In genomic region chr11:65014146-65014960, GRCh38 we compare ENCODE assay signal across 8 cellular contexts. TPM values are rescaled to one million over a fixed set of nuclear protein-coding genes. Genes with fewer than 3 reads are reported as not detected.
DNase-seq lines count a peak whose midpoint lies in the region; ATAC-seq, FAIRE-seq and TF ChIP-seq lines count a peak whose summit lies in the region.

ARL2 (plus strand) TSS chr11:65014160; CDS start chr11:65014208, 48 bp downstream.

- H3K27me3 Mint-ChIP-seq in activated T-helper 1 cell treated with anti-CD3 and anti-CD28 coated beads, Interleukin-12 subunit alpha, Interleukin-12 subunit beta, Interleukin-2, Interleukin-4 antibody, amounts not matched to agents 30 ng/mL and 10 ng/mL and 1 ng/mL, durations not matched to agents 14 hours and 24 hours and 36 hours (ENCODE audit: insufficient read depth) = peaks cover 2% of the 10 kb centered on the region

- H2AFZ ChIP-seq in parathyroid adenoma = peak within 1 kb of the TSS; percentile 94

- no peaks in the 10 kb centered on the region for H3K9me3 Mint-ChIP-seq in activated T-helper 1 cell treated with anti-CD3 and anti-CD28 coated beads, Interleukin-12 subunit alpha, Interleukin-12 subunit beta, Interleukin-2, Interleukin-4 antibody, amounts not matched to agents 30 ng/mL and 10 ng/mL and 1 ng/mL, durations not matched to agents 14 hours and 24 hours and 36 hours

- TF ChIP-seq CTCF in A673 (conservative IDR thresholded peaks at IDR 0.05; ENCODE audit: low read depth, low read length) = peak; percentile 55
- peak; percentile 93 for TF ChIP-seq CTCF in GM13976 (IDR thresholded peaks at IDR 0.05; ENCODE audit: borderline replicate concordance, control extremely low read depth, extremely low read depth, insufficient read depth, missing control alignments)
- TF ChIP-seq CTCF in foreskin keratinocyte (conservative IDR thresholded peaks at IDR 0.05) = peak; percentile 96
- peak; percentile 79 for TF ChIP-seq CTCF in parathyroid adenoma (IDR thresholded peaks at IDR 0.05)

- H3K9me3 ChIP-seq in A673 (ENCODE audit: low read depth, low read length, poor library complexity, severe bottlenecking) (no peaks in the 10 kb centered on the region), parathyroid adenoma (ENCODE audit: control insufficient read depth, low read length) (no peaks in the 10 kb centered on the region)

- peak within 1 kb of the TSS; percentile 90 for H3K4me3 Mint-ChIP-seq in activated T-helper 1 cell treated with anti-CD3 and anti-CD28 coated beads, Interleukin-12 subunit alpha, Interleukin-12 subunit beta, Interleukin-2, Interleukin-4 antibody, amounts not matched to agents 30 ng/mL and 10 ng/mL and 1 ng/mL, durations not matched to agents 14 hours and 24 hours and 36 hours

- peak within 1 kb of the TSS; percentile 99 for H3K27ac Mint-ChIP-seq in activated T-helper 1 cell treated with anti-CD3 and anti-CD28 coated beads, Interleukin-12 subunit alpha, Interleukin-12 subunit beta, Interleukin-2, Interleukin-4 antibody, amounts not matched to agents 30 ng/mL and 10 ng/mL and 1 ng/mL, durations not matched to agents 14 hours and 24 hours and 36 hours

- H3K27ac ChIP-seq in A673 (ENCODE audit: low read depth, low read length, poor library complexity, severe bottlenecking) = peak within 1 kb of the TSS; percentile 96
- peak within 1 kb of the TSS; percentile 52 for H3K27ac ChIP-seq in foreskin keratinocyte
- H3K27ac ChIP-seq in parathyroid adenoma = peak within 1 kb of the TSS; percentile 97

- POLR2A ChIA-PET in A673 (lab: Charles Lee; ENCODE audit: low non-redundant PET) = no interaction called here

- CTCF ChIA-PET in A673 (lab: Charles Lee) = no interaction called here

- H3K4me1 ChIP-seq in A673 (ENCODE audit: insufficient read depth, low read length, poor library complexity, severe bottlenecking) (no peaks in the 10 kb centered on the region), foreskin keratinocyte (peaks cover 3% of the 10 kb centered on the region), parathyroid adenoma (no peaks in the 10 kb centered on the region)

- ATAC-seq in HG02759 (IDR thresholded peaks at IDR 0.05; ENCODE audit: unreplicated experiment) = peak; percentile 71
- peak; percentile 75 for ATAC-seq in foreskin keratinocyte

- peaks cover 9% of the 10 kb centered on the region for H3K36me3 ChIP-seq in A673 (ENCODE audit: insufficient read depth, low read length, poor library complexity, severe bottlenecking)
- no peaks in the 10 kb centered on the region for H3K36me3 ChIP-seq in parathyroid adenoma (ENCODE audit: control insufficient read depth, insufficient read depth, low read length)

- peaks cover 8% of the 10 kb centered on the region for H3K36me3 Mint-ChIP-seq in activated T-helper 1 cell treated with anti-CD3 and anti-CD28 coated beads, Interleukin-12 subunit alpha, Interleukin-12 subunit beta, Interleukin-2, Interleukin-4 antibody, amounts not matched to agents 30 ng/mL and 10 ng/mL and 1 ng/mL, durations not matched to agents 14 hours and 24 hours and 36 hours (ENCODE audit: low read depth)

- H3K79me2 ChIP-seq in parathyroid adenoma = peaks cover 7% of the 10 kb centered on the region

- H3K27me3 ChIP-seq in A673 (replicated peaks; ENCODE audit: insufficient read depth, low read depth, low read length, poor library complexity) (no peaks in the 10 kb centered on the region), foreskin keratinocyte (no peaks in the 10 kb centered on the region), parathyroid adenoma (ENCODE audit: control insufficient read depth, insufficient read depth, low read length) (no peaks in the 10 kb centered on the region)

- in situ Hi-C loops in GM13976 (cut with MboI; ENCODE audit: low sequenced_read_pairs, unreplicated experiment) = no loop called here

- intact Hi-C loops in A673 (cut with micrococcal nuclease; ENCODE audit: unreplicated experiment) = loop anchor here (2.0 kb wide), 1 partner anchor 168 kb away; no protein-coding TSS in a partner anchor
- intact Hi-C loops in activated T-helper 1 cell treated with anti-CD3 and anti-CD28 coated beads, Interleukin-12 subunit alpha, Interleukin-12 subunit beta, Interleukin-2, Interleukin-4 antibody, amounts not matched to agents 30 ng/mL and 10 ng/mL and 1 ng/mL, durations not matched to agents 14 hours and 24 hours and 36 hours (cut with micrococcal nuclease) = loop anchor here (1.0 to 5.0 kb wide), 9 partner anchors 13 to 248 kb away; partner anchors contain the start of genes ATG2A, EHD1, FAU and MAJIN

- H3K4me1 Mint-ChIP-seq in activated T-helper 1 cell treated with anti-CD3 and anti-CD28 coated beads, Interleukin-12 subunit alpha, Interleukin-12 subunit beta, Interleukin-2, Interleukin-4 antibody, amounts not matched to agents 30 ng/mL and 10 ng/mL and 1 ng/mL, durations not matched to agents 14 hours and 24 hours and 36 hours (ENCODE audit: low read depth) = peaks cover 22% of the 10 kb centered on the region

- peak within 1 kb of the TSS; percentile 84 for H3K4me2 ChIP-seq in parathyroid adenoma (ENCODE audit: low read length)

- peak; percentile 51 for DNase-seq in A673 (ENCODE audit: low spot score)
- peak; percentile 93 for DNase-seq in GM13976 (ENCODE audit: low spot score)
- DNase-seq in NCI-H774 (lab: John Stamatoyannopoulos, UW) = peak; percentile 84
- no peak for DNase-seq in activated T-helper 1 cell treated with anti-CD3 and anti-CD28 coated beads, Interleukin-12 subunit alpha, Interleukin-12 subunit beta, Interleukin-2, Interleukin-4 antibody, amounts not matched to agents 30 ng/mL and 10 ng/mL and 1 ng/mL, durations not matched to agents 14 hours and 24 hours and 36 hours (ENCODE audit: low spot score)
- no peak for DNase-seq in foreskin keratinocyte
- DNase-seq in HTR-8/SVneo (ENCODE audit: insufficient read length, low spot score) = no peak

- no peak within 1 kb of the TSS for H3K9ac ChIP-seq in parathyroid adenoma

- FAIRE-seq in HTR-8/SVneo (lab: Jason Lieb, UNC) = no peak

- H3K4me3 ChIP-seq in A673 (ENCODE audit: low read depth, low read length, poor library complexity, severe bottlenecking) (peak within 1 kb of the TSS; percentile 95), parathyroid adenoma (ENCODE audit: low read depth, low read length) (peak within 1 kb of the TSS; percentile 66)

- TSS peak; percentile 57 for BruUV-seq in A673 (replicated peaks; lab: Mats Ljungman, UMichigan)

RNA-seq across cellular contexts. Expression of gene ARL2, which starts in this region (rescaled TPM):
- 98.9 and 110 TPM in 2 replicates for total RNA-seq in A673 (2021)
- 67.3 and 71.2 TPM in 2 replicates for total RNA-seq in activated T-helper 1 cell treated with anti-CD3 and anti-CD28 coated beads, Interleukin-12 subunit alpha, Interleukin-12 subunit beta, Interleukin-2, Interleukin-4 antibody, amounts not matched to agents 30 ng/mL and 10 ng/mL and 1 ng/mL, durations not matched to agents 14 hours and 24 hours and 36 hours
- total RNA-seq in foreskin keratinocyte = 93.3 and 102 TPM in 2 replicates
- polyA plus RNA-seq in foreskin keratinocyte = 161 and 169 TPM in 2 replicates

Comparison
In these comparisons a context has a peak if more than half of its experiments do, and no peak if none do; other contexts are left out.
1. DNase-seq: peak in A673 (single experiment), GM13976 (single experiment) and NCI-H774 (single experiment); none in activated T-helper 1 cell treated with anti-CD3 and anti-CD28 coated beads, Interleukin-12 subunit alpha, Interleukin-12 subunit beta, Interleukin-2, Interleukin-4 antibody, amounts not matched to agents 30 ng/mL and 10 ng/mL and 1 ng/mL, durations not matched to agents 14 hours and 24 hours and 36 hours (single experiment), foreskin keratinocyte (0 of 2) and HTR-8/SVneo (single experiment).
2. Peak in every context shown above with its lines, with median percentiles within 50 percentile points of each other: H3K27ac ChIP-seq and CTCF ChIP-seq.